In the genomic region with DNA sequence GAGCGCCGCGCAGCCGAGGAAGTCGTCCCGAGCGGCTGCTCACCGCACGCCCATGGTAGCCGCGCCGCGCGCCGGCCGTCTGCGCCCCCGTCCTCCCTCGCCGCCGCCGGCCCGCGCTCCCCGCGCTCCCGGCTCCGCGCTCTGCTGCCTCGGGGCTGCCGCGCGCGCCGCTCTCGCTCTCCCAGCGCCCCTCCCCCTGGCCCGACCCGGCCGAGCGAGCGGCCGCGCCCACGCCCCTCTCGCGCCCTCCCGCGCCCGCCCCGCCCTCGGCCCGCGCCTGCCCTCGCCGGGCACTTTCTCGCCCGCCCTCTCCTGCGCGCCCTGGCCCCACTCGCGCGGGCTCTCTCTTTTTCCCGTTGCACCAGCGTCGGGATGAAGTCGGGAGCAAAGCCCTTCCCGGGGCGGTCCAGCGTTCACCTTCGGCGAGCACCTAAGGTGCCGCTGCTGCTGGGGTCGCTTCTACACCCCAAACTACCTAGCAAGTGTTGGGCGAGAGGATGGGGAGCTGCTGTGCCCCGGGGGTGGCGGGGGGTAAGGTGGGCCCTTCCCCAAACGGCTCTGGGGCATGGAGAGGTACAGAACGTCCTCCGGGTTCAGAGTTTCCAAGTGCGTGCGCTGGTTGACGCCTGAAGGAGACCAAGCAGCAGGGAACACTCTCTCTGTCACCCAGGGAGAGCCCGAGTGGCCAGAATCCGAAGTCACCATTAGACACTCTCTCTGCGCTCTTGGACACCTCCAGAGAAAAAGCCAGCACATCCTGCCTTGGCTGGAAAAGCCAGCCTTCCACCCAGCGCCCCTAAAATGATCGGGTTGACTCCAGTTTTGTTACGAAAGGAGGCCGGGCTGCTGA, we compare ENCODE assay signal across 8 cellular contexts. TPM values are rescaled to one million over a fixed set of nuclear protein-coding genes. Genes with fewer than 3 reads are reported as not detected.
DNase-seq lines count a peak whose midpoint lies in the region; ATAC-seq, FAIRE-seq and TF ChIP-seq lines count a peak whose summit lies in the region.

TSS of gene COLEC12 (minus strand) at position 146 of the 850 bp plus-strand sequence. CDS start 187 bp downstream, outside the sequence.

- H3K27ac ChIP-seq in HCT116 (ENCODE audit: low read depth, low read length), result no peak within 1 kb of the TSS
- no peak within 1 kb of the TSS for H3K27ac ChIP-seq in ascending aorta
- peak within 1 kb of the TSS in 1 of 2 donors; percentile 11 for H3K27ac ChIP-seq in small intestine (ENCODE audit: low read depth in 1 of 2, low read length in 1 of 2)

- ATAC-seq in HCT116 (no peak), HG03095 (IDR thresholded peaks at IDR 0.05; ENCODE audit: unreplicated experiment) (no peak)

- DNase-seq in HCT116 (ENCODE audit: low read depth, low spot score), result no peak
- no peak for DNase-seq in ascending aorta (ENCODE audit: low spot score in 2 of 2)
- no peak for DNase-seq in small intestine
- no peak for DNase-seq in NCI-H2081 (lab: John Stamatoyannopoulos, UW)
- DNase-seq in NCI-H2029 (lab: John Stamatoyannopoulos, UW), result no peak
- no peak for DNase-seq in NCI-H1436 (lab: John Stamatoyannopoulos, UW)

- 2 to 7% (median 6%) methylated on average over 27 to 90 of the region's 90 CpGs for WGBS in small intestine, 3 donors

- no peaks in the 10 kb centered on the region for H3K9me2 ChIP-seq in HCT116 (ENCODE audit: insufficient read depth)

- H2AFZ ChIP-seq in HCT116 (ENCODE audit: low read depth, low read length, poor library complexity, severe bottlenecking), result peak within 1 kb of the TSS; percentile 27

- no peak for TF ChIP-seq RAD21 in HCT116 (IDR thresholded peaks at IDR 0.05; ENCODE audit: low read depth)

- FAIRE-seq in small intestine (lab: Jason Lieb, UNC), result no peak

- H3K4me1 ChIP-seq in HCT116 (ENCODE audit: control insufficient read depth in 1 of 2, insufficient read depth in 2 of 2, low read length in 2 of 2) (peaks cover 11 to 14% of the 10 kb centered on the region in 2 experiments; a peak in 3 of 4 replicates), ascending aorta (peaks cover 4 to 9% of the 10 kb centered on the region in 2 donors), small intestine (ENCODE audit: control insufficient read depth in 2 of 2, insufficient read depth in 1 of 2, low read depth in 1 of 2, low read length in 1 of 2) (no peaks in the 10 kb centered on the region)

- H3K79me2 ChIP-seq in HCT116 (ENCODE audit: insufficient read depth, low read length), result no peaks in the 10 kb centered on the region

- H3K4me3 ChIP-seq in HCT116 (replicated peaks in 1 of 2; ENCODE audit: low read depth in 1 of 2, low read length in 2 of 2) (peak within 1 kb of the TSS; percentile 29 to 37), ascending aorta (peak within 1 kb of the TSS; percentile 51 to 81), iPS-18c (ENCODE audit: insufficient read depth, low read depth, low read length) (peak within 1 kb of the TSS; percentile 68), small intestine (ENCODE audit: low read depth in 1 of 2, low read length in 2 of 2) (peak within 1 kb of the TSS; percentile 17 to 33)

- TF ChIP-seq CTCF in HCT116 (IDR thresholded peaks at IDR 0.05 in 2 of 3, conservative IDR thresholded peaks at IDR 0.05 in 1 of 3; ENCODE audit: borderline replicate concordance in 1 of 3, insufficient read depth in 1 of 3, low read depth in 2 of 3, low read length in 2 of 3) (no peak), ascending aorta (IDR thresholded peaks at IDR 0.05) (no peak)

- peak within 1 kb of the TSS; percentile 69 for H3K4me2 ChIP-seq in HCT116 (ENCODE audit: low read length)

- POLR2A ChIA-PET in HCT116 (lab: Charles Lee), result no interaction called here

- RAD21 ChIA-PET in HCT116 (lab: Charles Lee; ENCODE audit: low non-redundant PET in 1 of 2, low total read pairs in 2 of 2, uncharacterized antibody in 2 of 2, unreplicated experiment in 2 of 2), result interaction anchor here in 1 of 2 experiments (0.6 kb wide), 1 partner anchor 343 kb away, joined by 3 read pairs; no protein-coding TSS in a partner anchor

- BruUV-seq in HCT116 (replicated peaks; lab: Mats Ljungman, UMichigan), result no TSS peak

- TF ChIP-seq POLR2A in HCT116 (IDR thresholded peaks at IDR 0.05; ENCODE audit: borderline replicate concordance, extremely low read depth, insufficient read depth, insufficient read length), result no peak

- H3K36me3 ChIP-seq in HCT116 (ENCODE audit: control insufficient read depth in 1 of 2, insufficient read depth in 2 of 2, low read length in 2 of 2) (no peaks in the 10 kb centered on the region), ascending aorta (no peaks in the 10 kb centered on the region), small intestine (ENCODE audit: control insufficient read depth in 2 of 2, insufficient read depth in 2 of 2, low read length in 2 of 2) (no peaks in the 10 kb centered on the region)

- CTCF ChIA-PET in HCT116 (lab: Charles Lee), result no interaction called here

- no peaks in the 10 kb centered on the region for H3K9me3 ChIP-seq in HCT116 (ENCODE audit: control insufficient read depth in 1 of 2, insufficient read depth in 1 of 2, low read depth in 1 of 2, low read length in 2 of 2)
- no peaks in the 10 kb centered on the region for H3K9me3 ChIP-seq in ascending aorta
- H3K9me3 ChIP-seq in iPS-18c (ENCODE audit: control insufficient read depth, insufficient read depth, low read length), result peaks cover 2% of the 10 kb centered on the region
- no peaks in the 10 kb centered on the region for H3K9me3 ChIP-seq in small intestine (ENCODE audit: control insufficient read depth, low read depth)

- intact Hi-C loops in HCT116 (cut with micrococcal nuclease), result no loop called here
- intact Hi-C loops in ascending aorta (cut with DNase I), result no loop called here

- H3K9ac ChIP-seq in HCT116 (ENCODE audit: low read length), result no peak within 1 kb of the TSS

- H3K27me3 ChIP-seq in HCT116 (ENCODE audit: insufficient read depth, low read length) (peaks cover 25% of the 10 kb centered on the region), ascending aorta (no peaks in the 10 kb centered on the region), small intestine (ENCODE audit: control insufficient read depth in 2 of 2, insufficient read depth in 2 of 2, low read length in 2 of 2) (peaks cover 2 to 16% of the 10 kb centered on the region in 2 donors)

- H4K20me1 ChIP-seq in HCT116 (ENCODE audit: insufficient read depth), result no peaks in the 10 kb centered on the region

TF ChIP-seq in HCT116, 20 proteins besides CTCF, POLR2A, EP300 and RAD21:
- no peak for TF ChIP-seq ZFX (IDR thresholded peaks at IDR 0.05)
- TF ChIP-seq EGR1 (IDR thresholded peaks at IDR 0.05; ENCODE audit: low read depth), result no peak

RNA-seq across cellular contexts. Expression of gene COLEC12, which starts in this region (rescaled TPM):
- not detected for total RNA-seq in HCT116 (2021; ENCODE audit: unreplicated experiment)
- polyA plus RNA-seq in HCT116 (2012), result 0.04 TPM in 1 of 2 replicates, not detected in the other
- 9.5 TPM for total RNA-seq in ascending aorta
- polyA plus RNA-seq in small intestine, result 1 to 10 TPM in 1 of 3 donors, under 1 TPM in 2; 0.22 to 5.4 (median 0.27) TPM

Comparison
In these comparisons a context has a peak if more than half of its experiments do, and no peak if none do; other contexts are left out.
1. RNA of gene COLEC12 (total RNA-seq): 9.5 TPM in ascending aorta (single experiment); not detected in HCT116 (single experiment); every median in the first group is over 10 times any median in the second.
2. Peak in every context shown above with its lines, with median percentiles within 50 percentile points of each other: H3K4me3 ChIP-seq.